ENCODE assay signal across 9 cellular contexts in the genomic region with DNA sequence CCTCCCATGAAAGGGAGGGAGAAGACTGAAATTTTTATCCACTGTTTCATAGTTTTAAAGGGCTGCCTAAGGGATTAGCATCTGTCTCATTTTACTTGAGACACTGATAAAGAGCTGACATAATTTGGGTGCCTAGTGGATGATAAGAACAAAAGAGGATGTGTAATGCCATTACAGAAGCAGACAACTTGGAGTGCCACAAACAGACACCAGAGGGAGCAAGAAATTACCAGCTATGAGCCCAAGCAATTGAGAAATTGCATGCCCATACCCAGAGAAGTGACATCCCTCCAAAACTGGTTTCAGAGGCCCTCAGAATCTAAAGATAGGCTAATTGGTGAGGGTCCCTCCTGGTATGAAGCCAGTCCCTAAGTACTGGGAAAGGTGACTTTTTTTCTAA. TPM values are rescaled to one million over a fixed set of nuclear protein-coding genes. Genes with fewer than 3 reads are reported as not detected.
DNase-seq lines count a peak whose midpoint lies in the region; ATAC-seq and TF ChIP-seq lines count a peak whose summit lies in the region.
"Had no signal": no experiment of that assay in that cellular context is flagged by ENCODE, and none has a peak within 500 bp of the region (broad histone marks: within the 10 kb centered on the region; RNA-seq: fewer than 3 reads in every experiment).

No MANE protein-coding gene starts in this region.

- H3K27ac ChIP-seq in suprapubic skin: no peak overlapping the region

- H3K4me3 Mint-ChIP-seq in activated T-cell treated with anti-CD3 and anti-CD28 coated beads, Interleukin-2, amount 50 U/mL, for 24 hours: no peak overlapping the region
- H3K4me3 Mint-ChIP-seq: activated B cell treated with CpG ODN at 0.5 μM for 24 hours had no signal

- H3K36me3 ChIP-seq in suprapubic skin: no peaks in the 10 kb centered on the region

- no peaks in the 10 kb centered on the region for H3K27me3 ChIP-seq in suprapubic skin

- peak; percentile 8 for DNase-seq in NCI-H1436 (lab: John Stamatoyannopoulos, UW)
- DNase-seq in NCI-H1436 treated with DMSO at 0.1 percent for 48 hours (lab: John Stamatoyannopoulos, UW): no peak
- DNase-seq in UCSD-AML1 (lab: John Stamatoyannopoulos, UW; ENCODE audit: unreplicated experiment): peak; percentile 7
- peak; percentile 1 to 27 for DNase-seq in lung microvascular endothelial cell (ENCODE audit: low read depth in 2 of 2)
- no peak for DNase-seq in activated T-cell treated with anti-CD3 and anti-CD28 coated beads, Interleukin-2, amount 50 U/mL, for 24 hours
- no peak for DNase-seq in suprapubic skin (ENCODE audit: low spot score in 2 of 2)
- DNase-seq: activated B cell treated with CpG ODN at 0.5 μM for 24 hours had no signal

- no peaks in the 10 kb centered on the region for H3K4me1 Mint-ChIP-seq in activated T-cell treated with anti-CD3 and anti-CD28 coated beads, Interleukin-2, amount 50 U/mL, for 24 hours (ENCODE audit: low read depth)
- H3K4me1 Mint-ChIP-seq: activated B cell treated with CpG ODN at 0.5 μM for 24 hours had no signal

- no peaks in the 10 kb centered on the region for H3K9me3 ChIP-seq in suprapubic skin

- TF ChIP-seq CTCF in suprapubic skin (IDR thresholded peaks at IDR 0.05): peak in 1 of 2 donors; percentile 3

- no peaks in the 10 kb centered on the region for H3K36me3 Mint-ChIP-seq in activated T-cell treated with anti-CD3 and anti-CD28 coated beads, Interleukin-2, amount 50 U/mL, for 24 hours (ENCODE audit: low read depth)

- no peak for TF ChIP-seq POLR2A in suprapubic skin (IDR thresholded peaks at IDR 0.05)

- peak; percentile 70 for ATAC-seq in GM19452 (IDR thresholded peaks at IDR 0.05; ENCODE audit: unreplicated experiment)
- peak; percentile 80 for ATAC-seq in HG03575 (IDR thresholded peaks at IDR 0.05; ENCODE audit: extremely low read depth, insufficient number of reproducible peaks, low FRiP score, unreplicated experiment)

- H3K27ac Mint-ChIP-seq in activated T-cell treated with anti-CD3 and anti-CD28 coated beads, Interleukin-2, amount 50 U/mL, for 24 hours: no peak overlapping the region
- H3K27ac Mint-ChIP-seq: activated B cell treated with CpG ODN at 0.5 μM for 24 hours had no signal

- H3K4me1 ChIP-seq in suprapubic skin: no peaks in the 10 kb centered on the region

- no peak overlapping the region for H3K4me3 ChIP-seq in suprapubic skin

- H3K9me3 Mint-ChIP-seq in activated T-cell treated with anti-CD3 and anti-CD28 coated beads, Interleukin-2, amount 50 U/mL, for 24 hours: no peaks in the 10 kb centered on the region
- H3K9me3 Mint-ChIP-seq: activated B cell treated with CpG ODN at 0.5 μM for 24 hours had no signal

- no peak for TF ChIP-seq EP300 in suprapubic skin (IDR thresholded peaks at IDR 0.05)

- peaks cover 22% of the 10 kb centered on the region for H3K27me3 Mint-ChIP-seq in activated T-cell treated with anti-CD3 and anti-CD28 coated beads, Interleukin-2, amount 50 U/mL, for 24 hours
- H3K27me3 Mint-ChIP-seq: activated B cell treated with CpG ODN at 0.5 μM for 24 hours had no signal

RNA-seq across cellular contexts. Expression of a gene that starts 38.5 kb away (rescaled TPM):
- total RNA-seq in lung microvascular endothelial cell: not detected in 2 replicates
- total RNA-seq in suprapubic skin: not detected
- total RNA-seq: activated B cell treated with CpG ODN at 0.5 μM for 24 hours had no signal

Comparison
In these comparisons a context has a peak if more than half of its experiments do, and no peak if none do; other contexts are left out.
1. DNase-seq: peak in NCI-H1436 (single experiment), UCSD-AML1 (single experiment) and lung microvascular endothelial cell (2 of 2); none in NCI-H1436 treated with DMSO at 0.1 percent for 48 hours (single experiment), activated T-cell treated with anti-CD3 and anti-CD28 coated beads, Interleukin-2, amount 50 U/mL, for 24 hours (single experiment) and suprapubic skin (0 of 2).